ENCODE assay signal across 1 cellular context in genomic region chr19:48492925-48493717, GRCh38.
TF ChIP-seq lines count a peak whose summit lies in the region.

No MANE protein-coding gene starts in this region.

TF ChIP-seq in SK-N-SH, 30 proteins besides CTCF, POLR2A, EP300 and RAD21 (continued from another document):
- TF ChIP-seq REST (IDR thresholded peaks at IDR 0.05; ENCODE audit: low read depth, low read length) (no peak), NRF1 (IDR thresholded peaks at IDR 0.05; ENCODE audit: low read depth, low read length) (peak; percentile 9; the same call in 1 of the 2 replicates)
